ENCODE assay signal across 2 cellular contexts in genomic region chr2:99654419-99654818, GRCh38.
TF ChIP-seq lines count a peak whose summit lies in the region.

No MANE protein-coding gene starts in this region.

TF ChIP-seq in IMR-90, 13 proteins besides CTCF, POLR2A, EP300 and RAD21:
- TF ChIP-seq ELK1 (IDR thresholded peaks at IDR 0.05; ENCODE audit: borderline replicate concordance, low read depth, low read length) (no peak), RFX5 (IDR thresholded peaks at IDR 0.05; ENCODE audit: low read depth, low read length) (no peak), BHLHE40 (IDR thresholded peaks at IDR 0.05; ENCODE audit: low read depth, low read length) (no peak), FOS (IDR thresholded peaks at IDR 0.05; ENCODE audit: low read depth, low read length) (0 out of 2 replicates have a peak, but pooled peaks have one; percentile 10), CEBPB (IDR thresholded peaks at IDR 0.05; ENCODE audit: low read depth, low read length) (peak; percentile 91), CHD1 (IDR thresholded peaks at IDR 0.05; ENCODE audit: low read depth, low read length) (no peak)
- TF ChIP-seq, protein P1, sequence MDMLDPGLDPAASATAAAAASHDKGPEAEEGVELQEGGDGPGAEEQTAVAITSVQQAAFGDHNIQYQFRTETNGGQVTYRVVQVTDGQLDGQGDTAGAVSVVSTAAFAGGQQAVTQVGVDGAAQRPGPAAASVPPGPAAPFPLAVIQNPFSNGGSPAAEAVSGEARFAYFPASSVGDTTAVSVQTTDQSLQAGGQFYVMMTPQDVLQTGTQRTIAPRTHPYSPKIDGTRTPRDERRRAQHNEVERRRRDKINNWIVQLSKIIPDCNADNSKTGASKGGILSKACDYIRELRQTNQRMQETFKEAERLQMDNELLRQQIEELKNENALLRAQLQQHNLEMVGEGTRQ (IDR thresholded peaks at IDR 0.05; ENCODE audit: low read depth, low read length): no peak

TF ChIP-seq in endothelial cell of umbilical vein, 7 proteins besides CTCF, POLR2A, EP300 and RAD21:
- TF ChIP-seq JUN (IDR thresholded peaks at IDR 0.05; ENCODE audit: borderline replicate concordance, insufficient read depth, insufficient read length, low read depth) (no peak), FOS (IDR thresholded peaks at IDR 0.05; ENCODE audit: borderline replicate concordance, insufficient read depth, low read length) (peak; percentile 26), MYC (IDR thresholded peaks at IDR 0.05; ENCODE audit: low read depth, low read length) (no peak)
